In the genomic region with DNA sequence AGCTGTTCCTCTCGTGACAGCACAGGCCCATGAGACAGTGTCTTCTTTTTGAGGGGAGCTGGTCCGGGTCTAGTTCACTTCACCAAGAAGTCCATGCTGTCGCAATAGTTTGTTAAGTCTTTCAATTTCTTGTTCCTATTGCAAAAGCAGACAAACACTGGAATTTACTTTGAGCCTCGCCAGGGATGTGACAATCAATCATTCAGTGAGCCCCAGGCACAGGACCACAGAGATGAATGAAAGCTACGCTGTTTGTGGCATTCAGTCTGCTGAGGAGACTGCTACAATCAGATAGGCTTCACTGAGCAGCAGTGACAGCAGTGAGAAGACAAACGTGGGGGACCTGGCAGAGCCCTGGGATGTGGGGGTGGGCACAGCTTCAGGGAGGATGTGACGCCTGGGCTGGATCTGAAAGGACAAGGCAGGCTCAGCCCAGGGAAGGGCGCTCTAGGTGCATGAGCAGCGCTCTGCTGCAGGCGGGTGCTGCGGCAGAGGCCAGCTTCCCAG, we compare ENCODE assay signal across 1 cellular context.
TF ChIP-seq lines count a peak whose summit lies in the region.

No MANE protein-coding gene starts in this region.

TF ChIP-seq in WTC11, 78 proteins besides CTCF, POLR2A, EP300 and RAD21:
- TF ChIP-seq, protein P1, sequence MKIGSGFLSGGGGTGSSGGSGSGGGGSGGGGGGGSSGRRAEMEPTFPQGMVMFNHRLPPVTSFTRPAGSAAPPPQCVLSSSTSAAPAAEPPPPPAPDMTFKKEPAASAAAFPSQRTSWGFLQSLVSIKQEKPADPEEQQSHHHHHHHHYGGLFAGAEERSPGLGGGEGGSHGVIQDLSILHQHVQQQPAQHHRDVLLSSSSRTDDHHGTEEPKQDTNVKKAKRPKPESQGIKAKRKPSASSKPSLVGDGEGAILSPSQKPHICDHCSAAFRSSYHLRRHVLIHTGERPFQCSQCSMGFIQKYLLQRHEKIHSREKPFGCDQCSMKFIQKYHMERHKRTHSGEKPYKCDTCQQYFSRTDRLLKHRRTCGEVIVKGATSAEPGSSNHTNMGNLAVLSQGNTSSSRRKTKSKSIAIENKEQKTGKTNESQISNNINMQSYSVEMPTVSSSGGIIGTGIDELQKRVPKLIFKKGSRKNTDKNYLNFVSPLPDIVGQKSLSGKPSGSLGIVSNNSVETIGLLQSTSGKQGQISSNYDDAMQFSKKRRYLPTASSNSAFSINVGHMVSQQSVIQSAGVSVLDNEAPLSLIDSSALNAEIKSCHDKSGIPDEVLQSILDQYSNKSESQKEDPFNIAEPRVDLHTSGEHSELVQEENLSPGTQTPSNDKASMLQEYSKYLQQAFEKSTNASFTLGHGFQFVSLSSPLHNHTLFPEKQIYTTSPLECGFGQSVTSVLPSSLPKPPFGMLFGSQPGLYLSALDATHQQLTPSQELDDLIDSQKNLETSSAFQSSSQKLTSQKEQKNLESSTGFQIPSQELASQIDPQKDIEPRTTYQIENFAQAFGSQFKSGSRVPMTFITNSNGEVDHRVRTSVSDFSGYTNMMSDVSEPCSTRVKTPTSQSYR (CRISPR knock-in tag; IDR thresholded peaks at IDR 0.05), result no peak
- TF ChIP-seq ZNF317 (CRISPR knock-in tag; IDR thresholded peaks at IDR 0.05; ENCODE audit: borderline replicate concordance, low read depth) (no peak), ZBTB21 (CRISPR knock-in tag; IDR thresholded peaks at IDR 0.05; ENCODE audit: borderline replicate concordance) (no peak)
- TF ChIP-seq, protein P2, sequence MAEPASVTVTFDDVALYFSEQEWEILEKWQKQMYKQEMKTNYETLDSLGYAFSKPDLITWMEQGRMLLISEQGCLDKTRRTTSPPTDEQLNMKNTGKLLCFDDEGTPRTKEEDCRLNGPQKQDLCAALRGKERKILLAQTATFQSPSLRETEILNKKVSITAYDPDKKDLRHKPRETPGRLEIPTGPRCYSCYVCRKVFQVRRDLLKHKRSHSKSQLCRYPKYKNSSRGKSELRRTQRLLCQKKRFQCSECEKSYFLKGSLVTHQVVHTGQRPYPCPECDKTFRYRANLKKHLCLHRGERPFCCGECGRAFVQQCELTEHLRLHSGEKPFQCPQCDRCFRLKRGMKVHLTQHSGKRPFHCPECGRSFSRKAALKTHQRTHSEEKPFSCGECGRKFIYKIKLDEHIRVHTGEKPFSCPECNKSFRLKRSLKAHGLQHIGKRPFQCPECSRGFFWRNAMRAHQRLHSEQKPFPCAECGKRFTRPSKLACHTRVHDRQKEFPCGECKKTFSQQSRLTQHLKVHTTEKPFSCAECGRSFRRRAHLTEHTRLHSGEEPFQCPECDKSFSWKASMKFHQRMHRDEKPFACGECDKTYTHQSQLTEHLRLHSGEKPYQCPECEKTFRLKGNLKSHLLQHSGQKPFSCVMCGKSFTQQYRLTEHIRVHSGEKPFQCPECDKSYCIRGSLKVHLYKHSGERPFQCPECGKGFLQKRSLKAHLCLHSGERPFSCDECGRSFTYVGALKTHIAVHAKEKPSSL (CRISPR knock-in tag; conservative IDR thresholded peaks at IDR 0.05), result no peak
- TF ChIP-seq, protein P3, sequence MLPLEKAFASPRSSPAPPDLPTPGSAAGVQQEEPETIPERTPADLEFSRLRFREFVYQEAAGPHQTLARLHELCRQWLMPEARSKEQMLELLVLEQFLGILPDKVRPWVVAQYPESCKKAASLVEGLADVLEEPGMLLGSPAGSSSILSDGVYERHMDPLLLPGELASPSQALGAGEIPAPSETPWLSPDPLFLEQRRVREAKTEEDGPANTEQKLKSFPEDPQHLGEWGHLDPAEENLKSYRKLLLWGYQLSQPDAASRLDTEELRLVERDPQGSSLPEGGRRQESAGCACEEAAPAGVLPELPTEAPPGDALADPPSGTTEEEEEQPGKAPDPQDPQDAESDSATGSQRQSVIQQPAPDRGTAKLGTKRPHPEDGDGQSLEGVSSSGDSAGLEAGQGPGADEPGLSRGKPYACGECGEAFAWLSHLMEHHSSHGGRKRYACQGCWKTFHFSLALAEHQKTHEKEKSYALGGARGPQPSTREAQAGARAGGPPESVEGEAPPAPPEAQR (CRISPR knock-in tag; IDR thresholded peaks at IDR 0.05), result no peak
TF ChIP-seq in WTC11: peak in this region for 0.
